In the genomic region with DNA sequence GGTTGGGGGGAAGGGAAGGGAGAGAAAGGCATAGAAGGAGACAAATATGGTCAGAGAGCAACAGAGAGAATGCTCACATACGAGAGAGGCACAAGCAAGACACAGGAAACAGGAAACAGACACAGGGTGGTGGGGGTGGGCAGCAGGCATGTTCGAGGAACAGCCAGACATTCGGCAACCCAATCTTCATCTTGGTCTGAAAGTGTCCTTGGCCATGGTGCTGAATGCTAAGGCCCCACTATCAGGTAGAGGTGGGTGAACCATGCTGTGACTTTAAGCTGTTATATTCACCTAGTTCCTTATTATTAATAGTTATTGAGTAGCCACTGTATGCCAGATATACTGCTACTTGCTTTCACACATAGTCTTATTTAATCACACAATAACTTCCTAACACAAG, we compare ENCODE assay signal across 21 cellular contexts.
DNase-seq lines count a peak whose midpoint lies in the region; ATAC-seq, FAIRE-seq and TF ChIP-seq lines count a peak whose summit lies in the region.
"Had no signal": no experiment of that assay in that cellular context is flagged by ENCODE, and none has a peak within 500 bp of the region (broad histone marks: within the 10 kb centered on the region; RNA-seq: fewer than 3 reads in every experiment).

No MANE protein-coding gene starts in this region.

- H3K4me1 ChIP-seq in K562 (replicated peaks in 1 of 2; ENCODE audit: control insufficient read depth in 2 of 2, insufficient read depth in 2 of 2, low read length in 2 of 2): no peaks in the 10 kb centered on the region
- H3K4me1 ChIP-seq in neural progenitor cell: peaks cover 9% of the 10 kb centered on the region
- no peaks in the 10 kb centered on the region for H3K4me1 ChIP-seq in testis
- H3K4me1 ChIP-seq: uterus had no signal

- no peaks in the 10 kb centered on the region for H3K9me1 ChIP-seq in K562 (ENCODE audit: control insufficient read depth, insufficient read depth, low read length)

- H4K20me1 ChIP-seq in K562 (replicated peaks; ENCODE audit: control insufficient read depth, insufficient read depth, low read length) (peaks cover 3% of the 10 kb centered on the region; the same call in 1 of the 2 replicates), neural progenitor cell (ENCODE audit: low read depth) (no peaks in the 10 kb centered on the region)

- H3K9me3 Mint-ChIP-seq in activated naive CD4-positive, alpha-beta T cell treated with anti-CD3 and anti-CD28 coated beads for 36 hours: no peaks in the 10 kb centered on the region
- no peaks in the 10 kb centered on the region for H3K9me3 Mint-ChIP-seq in neural progenitor cell
- H3K9me3 Mint-ChIP-seq: H9; mesothelial cell of epicardium; stimulated activated naive CD8-positive, alpha-beta T cell treated with anti-CD3 and anti-CD28 coated beads, Interleukin-15, Interleukin-2, amounts not matched to agents 100 ng/mL and 50 ng/mL, for 24 hours; T-helper 2 cell treated with Interferon-gamma antibody and Interleukin-4, amounts not matched to agents 5 μg/mL and 100 μg/mL, for 36 hours had no signal

- peak; percentile 36 for DNase-seq in activated naive CD4-positive, alpha-beta T cell treated with anti-CD3 and anti-CD28 coated beads for 36 hours
- no peak for DNase-seq in activated naive CD4-positive, alpha-beta T cell (lab: John Stamatoyannopoulos, UW)
- peak in 2 of 4 experiments; percentile 4 to 17 for DNase-seq in K562 (ENCODE audit: extremely low read depth in 1 of 4, low spot score in 3 of 4)
- DNase-seq in neural progenitor cell (ENCODE audit: low spot score): peak; percentile 22
- DNase-seq in lower leg skin (ENCODE audit: low spot score in 2 of 2): no peak
- DNase-seq in testis: no peak
- DNase-seq in DMS114 treated with DMSO at 0.1 percent for 48 hours (lab: John Stamatoyannopoulos, UW; ENCODE audit: unreplicated experiment): no peak
- DNase-seq: activated effector memory CD4-positive, alpha-beta T cell treated with Interleukin-2 at 50 U/mL for 16 hours; body of pancreas; DMS 273 treated with DMSO at 0.1 percent for 48 hours; H9; NCI-H2029; NCI-H526 treated with DMSO at 0.1 percent for 48 hours; occipital lobe; RPMI8226; uterus had no signal

- no peak for TF ChIP-seq EP300 in Ishikawa (IDR thresholded peaks at IDR 0.05; ENCODE audit: borderline replicate concordance)
- no peak for TF ChIP-seq EP300 in K562 (IDR thresholded peaks at IDR 0.05; ENCODE audit: low read length)

- no peaks in the 10 kb centered on the region for H3K79me2 ChIP-seq in K562 (ENCODE audit: control insufficient read depth, insufficient read depth, low read length)
- no peaks in the 10 kb centered on the region for H3K79me2 ChIP-seq in neural progenitor cell (ENCODE audit: low read depth)

- CTCF ChIA-PET in activated naive CD4-positive, alpha-beta T cell treated with anti-CD3 and anti-CD28 coated beads for 36 hours (lab: Charles Lee): no interaction called here
- CTCF ChIA-PET in K562 (lab: Yijun Ruan, JAX; ENCODE audit: low intra/inter-chr PET ratio): no interaction called here

- no peaks in the 10 kb centered on the region for H3K36me3 Mint-ChIP-seq in activated naive CD4-positive, alpha-beta T cell treated with anti-CD3 and anti-CD28 coated beads for 36 hours (ENCODE audit: low read depth)
- H3K36me3 Mint-ChIP-seq in neural progenitor cell: no peaks in the 10 kb centered on the region
- H3K36me3 Mint-ChIP-seq: mesothelial cell of epicardium had no signal

- no peaks in the 10 kb centered on the region for H3K9me3 ChIP-seq in K562 (replicated peaks; ENCODE audit: control insufficient read depth, insufficient read depth, low read depth, low read length)
- H3K9me3 ChIP-seq in neural progenitor cell (ENCODE audit: low read depth): no peaks in the 10 kb centered on the region
- no peaks in the 10 kb centered on the region for H3K9me3 ChIP-seq in testis
- H3K9me3 ChIP-seq: body of pancreas, uterus had no signal

- TF ChIP-seq CTCF in K562 (IDR thresholded peaks at IDR 0.05 in 2 of 3, conservative IDR thresholded peaks at IDR 0.05 in 1 of 3; ENCODE audit: insufficient read depth in 2 of 3, low read depth in 1 of 3, low read length in 3 of 3): no peak
- TF ChIP-seq CTCF in neural progenitor cell (IDR thresholded peaks at IDR 0.05): no peak
- TF ChIP-seq CTCF in lower leg skin (IDR thresholded peaks at IDR 0.05): no peak
- TF ChIP-seq CTCF in testis (IDR thresholded peaks at IDR 0.05): no peak

- H3K9ac ChIP-seq in K562 (ENCODE audit: insufficient read depth in 1 of 2, low read depth in 2 of 2, low read length in 2 of 2) (no peak overlapping the region), neural progenitor cell (no peak overlapping the region)

- H3K27me3 ChIP-seq in K562 (ENCODE audit: control insufficient read depth in 2 of 2, insufficient read depth in 2 of 2, low read length in 2 of 2): peaks cover 3 to 5% of the 10 kb centered on the region in 2 experiments; a peak in 2 of 5 replicates
- H3K27me3 ChIP-seq in neural progenitor cell: no peaks in the 10 kb centered on the region
- H3K27me3 ChIP-seq in testis: no peaks in the 10 kb centered on the region
- H3K27me3 ChIP-seq: body of pancreas, uterus had no signal

- in situ Hi-C loops in K562 (cut with MboI): no loop called here

- H3K4me3 Mint-ChIP-seq in activated naive CD4-positive, alpha-beta T cell treated with anti-CD3 and anti-CD28 coated beads for 36 hours: no peak overlapping the region
- no peak overlapping the region for H3K4me3 Mint-ChIP-seq in neural progenitor cell
- H3K4me3 Mint-ChIP-seq: H9; mesothelial cell of epicardium; stimulated activated naive CD8-positive, alpha-beta T cell treated with anti-CD3 and anti-CD28 coated beads, Interleukin-15, Interleukin-2, amounts not matched to agents 100 ng/mL and 50 ng/mL, for 24 hours; T-helper 2 cell treated with Interferon-gamma antibody and Interleukin-4, amounts not matched to agents 5 μg/mL and 100 μg/mL, for 36 hours had no signal

- no peak overlapping the region for H3K27ac Mint-ChIP-seq in activated naive CD4-positive, alpha-beta T cell treated with anti-CD3 and anti-CD28 coated beads for 36 hours
- no peak overlapping the region for H3K27ac Mint-ChIP-seq in neural progenitor cell
- H3K27ac Mint-ChIP-seq: H9; mesothelial cell of epicardium; stimulated activated naive CD8-positive, alpha-beta T cell treated with anti-CD3 and anti-CD28 coated beads, Interleukin-15, Interleukin-2, amounts not matched to agents 100 ng/mL and 50 ng/mL, for 24 hours; T-helper 2 cell treated with Interferon-gamma antibody and Interleukin-4, amounts not matched to agents 5 μg/mL and 100 μg/mL, for 36 hours had no signal

- TF ChIP-seq POLR2A in K562 (conservative IDR thresholded peaks at IDR 0.05) (no peak), lower leg skin (IDR thresholded peaks at IDR 0.05) (no peak), testis (IDR thresholded peaks at IDR 0.05) (no peak)

- POLR2A ChIA-PET in K562 (lab: Yijun Ruan, JAX): interaction anchor here (0.6 to 1.2 kb wide), 2 partner anchors 11 to 22 kb away, joined by 3 read pairs; no protein-coding TSS in a partner anchor

- no peak overlapping the region for H3K4me3 ChIP-seq in K562
- H3K4me3 ChIP-seq in neural progenitor cell: no peak overlapping the region
- H3K4me3 ChIP-seq in lower leg skin (ENCODE audit: low read depth, poor library complexity, severe bottlenecking): no peak overlapping the region
- no peak overlapping the region for H3K4me3 ChIP-seq in testis
- H3K4me3 ChIP-seq: body of pancreas, skin epidermis, uterus had no signal

- no peak overlapping the region for H3K27ac ChIP-seq in K562 (ENCODE audit: extremely low read depth, low read depth, low read length)
- no peak overlapping the region for H3K27ac ChIP-seq in neural progenitor cell
- no peak overlapping the region for H3K27ac ChIP-seq in testis
- H3K27ac ChIP-seq: body of pancreas, skin epidermis, uterus had no signal

- WGBS in K562 (ENCODE audit: insufficient coverage, low coverage, missing lambda C conversion rate): 0% methylated on average over 3 of the region's 3 CpGs
- WGBS in lower leg skin, 2 donors: 18 to 30% methylated on average over 3 of the region's 3 CpGs
- WGBS in testis, 2 donors: 11 to 23% methylated on average over 3 of the region's 3 CpGs

- H3K4me1 Mint-ChIP-seq in activated naive CD4-positive, alpha-beta T cell treated with anti-CD3 and anti-CD28 coated beads for 36 hours (ENCODE audit: low read depth): peaks cover 4% of the 10 kb centered on the region
- H3K4me1 Mint-ChIP-seq in neural progenitor cell: peaks cover 3% of the 10 kb centered on the region
- H3K4me1 Mint-ChIP-seq: mesothelial cell of epicardium had no signal

- ATAC-seq in K562: peak; percentile 44; the same call in 1 of the 3 replicates
- ATAC-seq: body of pancreas had no signal

- no peak for FAIRE-seq in K562 (lab: Jason Lieb, UNC)

- intact Hi-C loops in activated naive CD4-positive, alpha-beta T cell treated with anti-CD3 and anti-CD28 coated beads for 36 hours (cut with micrococcal nuclease): no loop called here
- intact Hi-C loops in K562 (cut with micrococcal nuclease) (loop anchor here (5.0 kb wide), 1 partner anchor 63 kb away; no protein-coding TSS in a partner anchor), lower leg skin (cut with DNase I; ENCODE audit: low total_unique reads) (no loop called here), testis (cut with DNase I; ENCODE audit: low total_unique reads) (no loop called here)

- H3F3A ChIP-seq in neural progenitor cell (ENCODE audit: low read depth): no peaks in the 10 kb centered on the region

- no TSS peak for BruUV-seq in K562 (replicated peaks; lab: Mats Ljungman, UMichigan)

- H3K36me3 ChIP-seq in K562 (ENCODE audit: control insufficient read depth, insufficient read depth, low read length) (no peaks in the 10 kb centered on the region), neural progenitor cell (no peaks in the 10 kb centered on the region), testis (ENCODE audit: low read depth, missing control alignments) (no peaks in the 10 kb centered on the region)
- H3K36me3 ChIP-seq: uterus had no signal

- peaks cover 13% of the 10 kb centered on the region for H3K27me3 Mint-ChIP-seq in activated naive CD4-positive, alpha-beta T cell treated with anti-CD3 and anti-CD28 coated beads for 36 hours (ENCODE audit: low read depth)
- H3K27me3 Mint-ChIP-seq in neural progenitor cell (ENCODE audit: insufficient read depth, low read depth): peaks cover 10% of the 10 kb centered on the region

- H2AFZ ChIP-seq in K562 (ENCODE audit: low read depth, low read length) (no peak overlapping the region), neural progenitor cell (replicated peaks) (no peak overlapping the region)

- no peak for TF ChIP-seq RAD21 in Ishikawa (IDR thresholded peaks at IDR 0.05; ENCODE audit: low read depth)
- no peak for TF ChIP-seq RAD21 in K562 (CRISPR knock-in tag; conservative IDR thresholded peaks at IDR 0.05 in 1 of 2, IDR thresholded peaks at IDR 0.05 in 1 of 2)

- no peak overlapping the region for H3K4me2 ChIP-seq in K562 (ENCODE audit: insufficient read depth, low read length)
- H3K4me2 ChIP-seq in neural progenitor cell: no peak overlapping the region

TF ChIP-seq in Ishikawa, 13 proteins besides CTCF, POLR2A, EP300 and RAD21 (continues in another document):
- no peak for TF ChIP-seq CEBPB (IDR thresholded peaks at IDR 0.05)

TF ChIP-seq in K562, 482 proteins besides CTCF, POLR2A, EP300 and RAD21 (continues in another document):
- no peak for TF ChIP-seq ASH1L (IDR thresholded peaks at IDR 0.05; ENCODE audit: borderline replicate concordance, low read depth, partially characterized antibody)

Comparison
In these comparisons a context has a peak if more than half of its experiments do, and no peak if none do; other contexts are left out.
1. DNase-seq: peak in activated naive CD4-positive, alpha-beta T cell treated with anti-CD3 and anti-CD28 coated beads for 36 hours (single experiment) and neural progenitor cell (single experiment); none in activated naive CD4-positive, alpha-beta T cell (0 of 4), lower leg skin (0 of 2), testis (single experiment) and DMS114 treated with DMSO at 0.1 percent for 48 hours (single experiment).